In genomic region chr17:20944014-20944905, GRCh38 we compare ENCODE assay signal across 9 cellular contexts.
A peak's percentile ranks its signal among the peaks of the same experiment; 100 is the strongest.
DNase-seq lines count a peak whose midpoint lies in the region; ATAC-seq and TF ChIP-seq lines count a peak whose summit lies in the region.
"Had no signal": no experiment of that assay in that cellular context is flagged by ENCODE, and none has a peak within 500 bp of the region (broad histone marks: within the 10 kb centered on the region; RNA-seq: fewer than 3 reads in every experiment).

No MANE protein-coding gene starts in this region.

- H3K27ac ChIP-seq in ascending aorta: no peak overlapping the region
- H3K27ac ChIP-seq: BLaER1 treated with 17β-estradiol and CSF1 and Interleukin-3, amounts not matched to agents 10 nM and 100 nM had no signal

- peak; percentile 47 for TF ChIP-seq CTCF in chondrocyte (IDR thresholded peaks at IDR 0.05)
- no peak for TF ChIP-seq CTCF in ascending aorta (IDR thresholded peaks at IDR 0.05)

- H3K4me3 Mint-ChIP-seq in activated CD8-positive, alpha-beta memory T cell treated with anti-CD3 and anti-CD28 coated beads, Interleukin-2, amount 10 ng/mL, durations not matched to agents 7 days and 5 days: no peak overlapping the region
- H3K4me3 Mint-ChIP-seq in chondrocyte (ENCODE audit: unreplicated experiment): no peak overlapping the region

- no peaks in the 10 kb centered on the region for H3K9me3 Mint-ChIP-seq in activated CD8-positive, alpha-beta memory T cell treated with anti-CD3 and anti-CD28 coated beads, Interleukin-2, amount 10 ng/mL, durations not matched to agents 7 days and 5 days (ENCODE audit: low read depth)
- H3K9me3 Mint-ChIP-seq in chondrocyte (ENCODE audit: low read depth): no peaks in the 10 kb centered on the region

- no peak overlapping the region for H3K4me3 ChIP-seq in ascending aorta
- H3K4me3 ChIP-seq: BLaER1 treated with 17β-estradiol and CSF1 and Interleukin-3, amounts not matched to agents 10 nM and 100 nM had no signal

- CTCF ChIA-PET in activated CD8-positive, alpha-beta memory T cell treated with anti-CD3 and anti-CD28 coated beads, Interleukin-2, amount 10 ng/mL, durations not matched to agents 7 days and 5 days (lab: Charles Lee): interaction anchor here (1.0 kb wide), 1 partner anchor 49 kb away, joined by 4 read pairs; no protein-coding TSS in a partner anchor

- no peaks in the 10 kb centered on the region for H3K4me1 Mint-ChIP-seq in activated CD8-positive, alpha-beta memory T cell treated with anti-CD3 and anti-CD28 coated beads, Interleukin-2, amount 10 ng/mL, durations not matched to agents 7 days and 5 days
- peaks cover 18% of the 10 kb centered on the region for H3K4me1 Mint-ChIP-seq in chondrocyte (ENCODE audit: low read depth)

- no peaks in the 10 kb centered on the region for H3K4me1 ChIP-seq in ascending aorta
- H3K4me1 ChIP-seq: BLaER1 treated with 17β-estradiol and CSF1 and Interleukin-3, amounts not matched to agents 10 nM and 100 nM had no signal

- no peaks in the 10 kb centered on the region for H3K36me3 ChIP-seq in ascending aorta
- H3K36me3 ChIP-seq: BLaER1 treated with 17β-estradiol and CSF1 and Interleukin-3, amounts not matched to agents 10 nM and 100 nM had no signal

- ATAC-seq in activated CD8-positive, alpha-beta memory T cell treated with anti-CD3 and anti-CD28 coated beads, Interleukin-2, amount 10 ng/mL, durations not matched to agents 7 days and 5 days: peak; percentile 68

- H3K36me3 Mint-ChIP-seq in activated CD8-positive, alpha-beta memory T cell treated with anti-CD3 and anti-CD28 coated beads, Interleukin-2, amount 10 ng/mL, durations not matched to agents 7 days and 5 days: no peaks in the 10 kb centered on the region
- peaks cover 20% of the 10 kb centered on the region for H3K36me3 Mint-ChIP-seq in chondrocyte (ENCODE audit: low read depth)

- H3K9me3 ChIP-seq in ascending aorta: no peaks in the 10 kb centered on the region
- H3K9me3 ChIP-seq: BLaER1 treated with 17β-estradiol and CSF1 and Interleukin-3, amounts not matched to agents 10 nM and 100 nM had no signal

- H3K27ac Mint-ChIP-seq in activated CD8-positive, alpha-beta memory T cell treated with anti-CD3 and anti-CD28 coated beads, Interleukin-2, amount 10 ng/mL, durations not matched to agents 7 days and 5 days: no peak overlapping the region
- H3K27ac Mint-ChIP-seq in chondrocyte (ENCODE audit: unreplicated experiment): no peak overlapping the region

- peaks cover 17% of the 10 kb centered on the region for H3K27me3 Mint-ChIP-seq in activated CD8-positive, alpha-beta memory T cell treated with anti-CD3 and anti-CD28 coated beads, Interleukin-2, amount 10 ng/mL, durations not matched to agents 7 days and 5 days
- no peaks in the 10 kb centered on the region for H3K27me3 Mint-ChIP-seq in chondrocyte (ENCODE audit: low read depth)

- DNase-seq in activated CD8-positive, alpha-beta memory T cell treated with anti-CD3 and anti-CD28 coated beads, Interleukin-2, amount 10 ng/mL, durations not matched to agents 7 days and 5 days: no peak
- no peak for DNase-seq in activated CD8-positive, alpha-beta memory T cell treated with anti-CD3 and anti-CD28 coated beads for 24 hours
- DNase-seq in NCI-H748 treated with DMSO at 0.1 percent for 48 hours (lab: John Stamatoyannopoulos, UW) (peak; percentile 62), chondrocyte (ENCODE audit: low spot score) (no peak), retina (peak; percentile 7), ascending aorta (ENCODE audit: low spot score in 2 of 2) (no peak), mesenteric fat pad (ENCODE audit: low spot score) (no peak)
- DNase-seq in activated CD8-positive, alpha-beta memory T cell treated with anti-CD3 and anti-CD28 coated beads, Interleukin-2, amount 50 U/mL, for 4 hours: no peak

- H3K27me3 ChIP-seq in ascending aorta: no peaks in the 10 kb centered on the region
- H3K27me3 ChIP-seq: BLaER1 treated with 17β-estradiol and CSF1 and Interleukin-3, amounts not matched to agents 10 nM and 100 nM had no signal

- intact Hi-C loops in ascending aorta (cut with DNase I): no loop called here

Comparison
In these comparisons a context has a peak if more than half of its experiments do, and no peak if none do; other contexts are left out.
1. DNase-seq: peak in NCI-H748 treated with DMSO at 0.1 percent for 48 hours (single experiment) and retina (single experiment); none in activated CD8-positive, alpha-beta memory T cell treated with anti-CD3 and anti-CD28 coated beads, Interleukin-2, amount 10 ng/mL, durations not matched to agents 7 days and 5 days (single experiment), activated CD8-positive, alpha-beta memory T cell treated with anti-CD3 and anti-CD28 coated beads for 24 hours (single experiment), chondrocyte (single experiment), ascending aorta (0 of 2), activated CD8-positive, alpha-beta memory T cell treated with anti-CD3 and anti-CD28 coated beads, Interleukin-2, amount 50 U/mL, for 4 hours (single experiment) and mesenteric fat pad (single experiment).